ENCODE assay signal across 8 cellular contexts in the genomic region with DNA sequence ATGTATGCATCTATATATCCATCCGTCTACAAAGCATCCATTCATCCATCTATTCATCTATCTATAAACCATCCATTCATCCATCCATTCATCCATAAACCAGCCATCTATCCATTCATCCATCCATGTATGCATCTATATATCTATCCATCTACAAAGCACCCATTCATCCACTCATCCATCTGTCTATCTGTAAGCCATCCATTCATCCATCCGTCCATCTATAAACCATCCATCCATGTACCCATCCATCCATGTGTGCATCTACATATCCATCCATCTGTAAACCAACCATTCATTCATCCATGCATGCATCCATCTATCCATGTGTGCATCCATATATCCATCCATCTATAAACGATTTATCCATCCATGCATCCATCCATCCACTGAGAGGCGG. TPM values are rescaled to one million over a fixed set of nuclear protein-coding genes. Genes with fewer than 3 reads are reported as not detected.
"Had no signal": no experiment of that assay in that cellular context is flagged by ENCODE, and none has a peak within 500 bp of the region (broad histone marks: within the 10 kb centered on the region; RNA-seq: fewer than 3 reads in every experiment).

No MANE protein-coding gene starts in this region.

- FAIRE-seq: HTR-8/SVneo, K562 had no signal

- H3K9me3 ChIP-seq: HAP-1 had no signal

- H3K4me3 ChIP-seq: GM23338, HAP-1, K562 had no signal

- H3K36me3 ChIP-seq: HAP-1 had no signal

- H2AFZ ChIP-seq: GM23338 had no signal

- DNase-seq: IMR-90, KG1 had no signal

- H3K4me2 ChIP-seq: GM23338 had no signal

- H3K4me1 ChIP-seq: HAP-1 had no signal

RNA-seq across cellular contexts. Expression of gene MPPED1, which starts 58.4 kb away (rescaled TPM):
- total RNA-seq: H4, HT-29, IMR-90, K562 had no signal
- polyA plus RNA-seq: GM23338, IMR-90, K562 had no signal
